Comparison of ENCODE assay signal across 23 cellular contexts in the genomic region with DNA sequence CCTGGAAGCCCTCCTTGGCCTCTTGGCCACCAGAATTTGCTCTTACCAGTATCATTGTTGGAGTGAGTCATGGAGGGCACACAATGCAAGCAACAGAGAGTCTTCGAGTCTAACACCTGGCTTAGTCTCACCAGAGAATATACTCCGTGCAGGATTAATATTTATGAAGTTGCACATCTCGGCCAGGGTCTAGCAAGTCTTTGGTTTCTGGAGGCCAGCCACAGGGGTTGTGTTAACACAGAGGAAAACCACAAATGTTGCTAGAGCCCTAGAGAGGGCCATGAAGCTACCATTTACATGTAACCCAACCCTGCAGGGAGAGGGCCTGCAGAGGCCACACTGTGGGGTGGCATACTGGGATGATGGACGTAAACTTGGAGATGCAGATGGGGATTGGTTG.
DNase-seq lines count a peak whose midpoint lies in the region; ATAC-seq lines count a peak whose summit lies in the region.
"Had no signal": no experiment of that assay in that cellular context is flagged by ENCODE, and none has a peak within 500 bp of the region (broad histone marks: within the 10 kb centered on the region; RNA-seq: fewer than 3 reads in every experiment).

No MANE protein-coding gene starts in this region.

- peaks cover 7% of the 10 kb centered on the region for H3K4me1 ChIP-seq in SJCRH30
- H3K4me1 ChIP-seq: Peyer's patch, SJSA1 had no signal

- no peaks in the 10 kb centered on the region for H3K9me3 ChIP-seq in SJCRH30 (replicated peaks)
- H3K9me3 ChIP-seq: Peyer's patch, SJSA1 had no signal

- no peak overlapping the region for H3K27ac ChIP-seq in SJCRH30
- H3K27ac ChIP-seq: GM23248, HL-60, Peyer's patch, SJSA1 had no signal

- H3K36me3 ChIP-seq in SJCRH30: no peaks in the 10 kb centered on the region
- H3K36me3 ChIP-seq: Peyer's patch, SJSA1 had no signal

- H3K4me3 ChIP-seq in SJCRH30: no peak overlapping the region
- H3K4me3 ChIP-seq: GM12878, GM23248, Peyer's patch, SJSA1 had no signal

- ATAC-seq in esophagus mucosa: peak; percentile 33
- ATAC-seq: GM12878 had no signal

- DNase-seq in LHCN-M2 (ENCODE audit: low read depth) (peak; percentile 5), SJCRH30 (peak; percentile 27 to 50), NCI-H526 treated with DMSO at 0.1 percent for 48 hours (lab: John Stamatoyannopoulos, UW) (no peak), globus pallidus (ENCODE audit: low spot score) (no peak)
- no peak for DNase-seq in activated CD4-positive, alpha-beta T cell treated with anti-CD3 and anti-CD28 coated beads, Interleukin-2, amount 50 U/mL, for 1 hour
- no peak for DNase-seq in stimulated activated CD4-positive, alpha-beta T cell treated with anti-CD3 and anti-CD28 coated beads, Interleukin-4, amount 100 ng/mL, for 4 hours
- DNase-seq: CD4-positive, CD25-positive, alpha-beta regulatory T cell; COR-L47; DMS79; GM23248; HCEC 1CT; KG1; NCI-H1092; NCI-H1436; NCI-H1930; NCI-H2227 treated with DMSO at 0.1 percent for 48 hours; NCI-H510A; NCI-H748 treated with DMSO at 0.1 percent for 48 hours; Peyer's patch had no signal

- H3K27me3 ChIP-seq in SJCRH30: no peaks in the 10 kb centered on the region
- H3K27me3 ChIP-seq: Peyer's patch, SJSA1 had no signal

Comparison
In these comparisons a context has a peak if more than half of its experiments do, and no peak if none do; other contexts are left out.
1. DNase-seq: peak in LHCN-M2 (single experiment) and SJCRH30 (2 of 2); none in NCI-H526 treated with DMSO at 0.1 percent for 48 hours (single experiment), activated CD4-positive, alpha-beta T cell treated with anti-CD3 and anti-CD28 coated beads, Interleukin-2, amount 50 U/mL, for 1 hour (single experiment), globus pallidus (single experiment) and stimulated activated CD4-positive, alpha-beta T cell treated with anti-CD3 and anti-CD28 coated beads, Interleukin-4, amount 100 ng/mL, for 4 hours (0 of 2).